2 cellular contexts compared by ENCODE assay signal in the genomic region with DNA sequence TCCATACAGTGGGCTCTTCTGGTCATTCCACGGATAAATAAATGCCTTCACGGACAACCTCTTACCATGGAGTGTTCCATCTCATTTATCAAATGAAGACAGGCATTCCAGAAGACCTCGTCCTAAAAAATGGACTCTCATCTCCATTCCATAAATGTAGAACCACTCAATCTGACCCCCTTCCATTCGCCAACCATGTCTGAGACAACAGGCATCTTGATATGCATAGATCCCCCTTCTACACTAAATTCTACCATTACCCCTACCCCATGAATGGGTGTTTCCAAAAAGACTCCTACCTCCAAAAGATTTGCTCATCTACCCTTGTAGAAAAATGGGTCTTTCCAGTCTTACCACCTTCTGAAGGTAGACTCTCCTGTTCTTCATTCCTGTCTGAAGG.
TF ChIP-seq lines count a peak whose summit lies in the region.

No MANE protein-coding gene starts in this region.

TF ChIP-seq in HEK293, 187 proteins besides CTCF, POLR2A, EP300 and RAD21:
- TF ChIP-seq, protein P1, sequence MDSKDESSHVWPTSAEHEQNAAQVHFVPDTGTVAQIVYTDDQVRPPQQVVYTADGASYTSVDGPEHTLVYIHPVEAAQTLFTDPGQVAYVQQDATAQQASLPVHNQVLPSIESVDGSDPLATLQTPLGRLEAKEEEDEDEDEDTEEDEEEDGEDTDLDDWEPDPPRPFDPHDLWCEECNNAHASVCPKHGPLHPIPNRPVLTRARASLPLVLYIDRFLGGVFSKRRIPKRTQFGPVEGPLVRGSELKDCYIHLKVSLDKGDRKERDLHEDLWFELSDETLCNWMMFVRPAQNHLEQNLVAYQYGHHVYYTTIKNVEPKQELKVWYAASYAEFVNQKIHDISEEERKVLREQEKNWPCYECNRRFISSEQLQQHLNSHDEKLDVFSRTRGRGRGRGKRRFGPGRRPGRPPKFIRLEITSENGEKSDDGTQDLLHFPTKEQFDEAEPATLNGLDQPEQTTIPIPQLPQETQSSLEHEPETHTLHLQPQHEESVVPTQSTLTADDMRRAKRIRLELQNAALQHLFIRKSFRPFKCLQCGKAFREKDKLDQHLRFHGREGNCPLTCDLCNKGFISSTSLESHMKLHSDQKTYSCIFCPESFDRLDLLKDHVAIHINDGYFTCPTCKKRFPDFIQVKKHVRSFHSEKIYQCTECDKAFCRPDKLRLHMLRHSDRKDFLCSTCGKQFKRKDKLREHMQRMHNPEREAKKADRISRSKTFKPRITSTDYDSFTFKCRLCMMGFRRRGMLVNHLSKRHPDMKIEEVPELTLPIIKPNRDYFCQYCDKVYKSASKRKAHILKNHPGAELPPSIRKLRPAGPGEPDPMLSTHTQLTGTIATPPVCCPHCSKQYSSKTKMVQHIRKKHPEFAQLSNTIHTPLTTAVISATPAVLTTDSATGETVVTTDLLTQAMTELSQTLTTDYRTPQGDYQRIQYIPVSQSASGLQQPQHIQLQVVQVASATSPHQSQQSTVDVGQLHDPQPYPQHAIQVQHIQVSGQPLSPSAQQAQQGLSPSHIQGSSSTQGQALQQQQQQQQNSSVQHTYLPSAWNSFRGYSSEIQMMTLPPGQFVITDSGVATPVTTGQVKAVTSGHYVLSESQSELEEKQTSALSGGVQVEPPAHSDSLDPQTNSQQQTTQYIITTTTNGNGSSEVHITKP (tag by site-specific recombination; IDR thresholded peaks at IDR 0.05): peak; percentile 87
- TF ChIP-seq ZNF404 (tag by site-specific recombination; IDR thresholded peaks at IDR 0.05): no peak

TF ChIP-seq in endothelial cell of umbilical vein, 7 proteins besides CTCF, POLR2A, EP300 and RAD21:
- TF ChIP-seq, protein P2, sequence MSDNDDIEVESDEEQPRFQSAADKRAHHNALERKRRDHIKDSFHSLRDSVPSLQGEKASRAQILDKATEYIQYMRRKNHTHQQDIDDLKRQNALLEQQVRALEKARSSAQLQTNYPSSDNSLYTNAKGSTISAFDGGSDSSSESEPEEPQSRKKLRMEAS (IDR thresholded peaks at IDR 0.05; ENCODE audit: insufficient read depth, insufficient read length): no peak
- TF ChIP-seq JUN (IDR thresholded peaks at IDR 0.05; ENCODE audit: borderline replicate concordance, insufficient read depth, insufficient read length, low read depth) (no peak), EZH2 (IDR thresholded peaks at IDR 0.05; ENCODE audit: borderline replicate concordance, low read depth, low read length, severe bottlenecking) (no peak)
